In the genomic region with DNA sequence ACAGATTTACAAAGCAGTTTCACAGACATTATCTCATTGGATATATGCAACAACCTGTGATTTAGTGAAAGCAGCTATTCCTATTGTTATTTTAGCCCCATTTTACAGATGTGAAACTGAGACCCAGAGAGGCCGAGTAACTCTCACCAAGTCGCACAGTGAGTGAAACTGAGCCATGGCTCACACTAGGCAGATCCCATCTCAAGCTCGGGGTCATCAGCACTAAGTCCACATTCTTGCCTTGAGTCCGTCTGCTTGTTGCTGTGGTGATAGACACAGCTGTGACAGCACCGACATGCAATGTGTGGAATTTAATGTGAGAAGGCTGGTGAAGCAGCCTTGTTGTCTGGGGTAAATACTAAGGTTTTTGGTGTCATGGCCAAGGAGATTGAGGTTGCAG, we compare ENCODE assay signal across 8 cellular contexts. TPM values are rescaled to one million over a fixed set of nuclear protein-coding genes. Genes with fewer than 3 reads are reported as not detected.
DNase-seq lines count a peak whose midpoint lies in the region; ATAC-seq and TF ChIP-seq lines count a peak whose summit lies in the region.

No MANE protein-coding gene starts in this region.

- CTCF ChIA-PET in SK-N-SH (lab: Yijun Ruan, JAX), result interaction anchor here (1.0 to 1.8 kb wide), 2 partner anchors 8 to 65 kb away, joined by 3 to 8 read pairs; no protein-coding TSS in a partner anchor

- ATAC-seq in GM21367 (IDR thresholded peaks at IDR 0.05; ENCODE audit: unreplicated experiment) (peak; percentile 21), HG03045 (IDR thresholded peaks at IDR 0.05; ENCODE audit: unreplicated experiment) (no peak)

- H3K4me2 ChIP-seq in SK-N-SH, result no peak overlapping the region; the same call in 1 of the 2 replicates

- H3K4me1 ChIP-seq in SK-N-SH (ENCODE audit: control insufficient read depth in 1 of 2, insufficient read depth in 2 of 2, low read depth in 1 of 2, low read length in 1 of 2), result peaks cover 0 to 10% of the 10 kb centered on the region in 2 experiments; a peak in 3 of 4 replicates

- DNase-seq in ACHN (peak; percentile 33), SK-N-SH (no peak), left kidney (ENCODE audit: low read depth, low spot score) (peak; percentile 95), UCSD-AML1 (lab: John Stamatoyannopoulos, UW; ENCODE audit: unreplicated experiment) (no peak), cerebellar nuclear complex (lab: John Stamatoyannopoulos, UW) (no peak), head of caudate nucleus (no peak)

- peak overlapping the region; percentile 29; the same call in 1 of the 2 replicates for H3K9ac ChIP-seq in SK-N-SH

- no peak for TF ChIP-seq EP300 in SK-N-SH (IDR thresholded peaks at IDR 0.05; ENCODE audit: borderline replicate concordance in 1 of 2, low read depth in 1 of 2, low read length in 1 of 2)

- TF ChIP-seq CTCF in SK-N-SH (IDR thresholded peaks at IDR 0.05), result no peak

- no peaks in the 10 kb centered on the region for H3K9me2 ChIP-seq in SK-N-SH

- H2AFZ ChIP-seq in SK-N-SH (ENCODE audit: low read depth), result no peak overlapping the region

- H3K9me3 ChIP-seq in SK-N-SH, result no peaks in the 10 kb centered on the region

- WGBS in SK-N-SH (ENCODE audit: low lambda C conversion rate), result 55% methylated on average over 5 of the region's 5 CpGs

- POLR2A ChIA-PET in SK-N-SH (lab: Yijun Ruan, JAX), result no interaction called here

- H3F3A ChIP-seq in SK-N-SH (replicated peaks; ENCODE audit: insufficient read depth), result no peaks in the 10 kb centered on the region

- intact Hi-C loops in head of caudate nucleus (cut with DNase I), result no loop called here

- in situ Hi-C loops in ACHN (cut with HindIII; ENCODE audit: low pct_ligation_motif_present, low pct_unique_long_range_greater_than_20kb, low sequenced_read_pairs), result no loop called here

- H3K27me3 ChIP-seq in SK-N-SH (ENCODE audit: insufficient read depth), result no peaks in the 10 kb centered on the region

- H3K4me3 ChIP-seq in SK-N-SH (ENCODE audit: low read depth in 2 of 2, low read length in 1 of 2), result no peak overlapping the region

- H3K27ac ChIP-seq in SK-N-SH (ENCODE audit: low read depth in 2 of 2, low read length in 1 of 2), result peak overlapping the region in 1 of 2 experiments; percentile 67; a peak in 2 of 4 replicates

- no peaks in the 10 kb centered on the region for H3K79me2 ChIP-seq in SK-N-SH (ENCODE audit: insufficient read depth)

- no peak for TF ChIP-seq RAD21 in SK-N-SH (IDR thresholded peaks at IDR 0.05; ENCODE audit: low read length)

- no peaks in the 10 kb centered on the region for H4K20me1 ChIP-seq in SK-N-SH (ENCODE audit: insufficient read depth)

- H3K36me3 ChIP-seq in SK-N-SH (replicated peaks in 1 of 2; ENCODE audit: control insufficient read depth in 1 of 2, insufficient read depth in 2 of 2, low read length in 1 of 2), result peaks cover 4 to 20% of the 10 kb centered on the region in 2 experiments

TF ChIP-seq in SK-N-SH, 30 proteins besides CTCF, POLR2A, EP300 and RAD21:
- TF ChIP-seq TCF12 (IDR thresholded peaks at IDR 0.05), result no peak
- 0 out of 2 replicates have a peak, but pooled peaks have one; percentile 14 for TF ChIP-seq TEAD4 (IDR thresholded peaks at IDR 0.05; ENCODE audit: borderline replicate concordance, insufficient read depth)
- peak; percentile 5; the same call in 1 of the 2 replicates for TF ChIP-seq FOSL2 (IDR thresholded peaks at IDR 0.05; ENCODE audit: borderline replicate concordance, low read depth)
TF ChIP-seq in SK-N-SH: peak in this region for 2.

RNA-seq across cellular contexts. Expression of gene GMCL1, which starts 40.3 kb away (rescaled TPM):
- 5.3 and 6.2 TPM in 2 replicates for polyA plus RNA-seq in SK-N-SH (2012; rRNA removed)
- polyA plus RNA-seq in SK-N-SH (2012; cell fraction: cytosol; rRNA removed), result 6.4 and 7.6 TPM in 2 replicates
- 6.2 and 8.9 TPM in 2 replicates for polyA plus RNA-seq in SK-N-SH (2012; cell fraction: nucleus; rRNA removed)

RNA-seq across cellular contexts. Expression of gene ANXA4, which starts 47.2 kb away (rescaled TPM):
- polyA plus RNA-seq in SK-N-SH (2012; rRNA removed), result 93.2 and 137 TPM in 2 replicates
- 86.9 and 101 TPM in 2 replicates for polyA plus RNA-seq in SK-N-SH (2012; cell fraction: cytosol; rRNA removed)
- polyA plus RNA-seq in SK-N-SH (2012; cell fraction: nucleus; rRNA removed), result 126 and 213 TPM in 2 replicates

Comparison
In these comparisons a context has a peak if more than half of its experiments do, and no peak if none do; other contexts are left out.
1. DNase-seq: peak in ACHN (single experiment) and left kidney (single experiment); none in SK-N-SH (single experiment), UCSD-AML1 (single experiment), cerebellar nuclear complex (0 of 2) and head of caudate nucleus (0 of 42).